Comparison of ENCODE assay signal across 20 cellular contexts in the genomic region with DNA sequence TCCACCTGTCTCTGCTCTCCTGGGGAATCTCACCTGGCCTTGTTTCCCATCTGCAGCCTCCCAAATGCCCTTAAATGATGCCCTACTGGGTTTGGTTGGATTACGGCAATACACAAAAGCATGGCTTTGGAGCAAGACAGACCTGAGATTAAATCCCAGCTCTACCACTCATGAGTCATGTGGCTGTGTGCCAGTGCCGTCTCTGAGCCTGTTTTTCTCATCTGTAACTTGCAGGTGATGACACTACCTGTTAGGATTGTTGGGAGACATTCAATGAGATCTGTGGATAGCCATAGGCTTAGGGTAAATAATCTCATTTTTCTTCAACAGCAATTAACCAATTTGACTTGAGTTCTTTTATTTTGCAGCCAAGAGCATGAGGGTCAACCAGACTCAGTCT.
"Had no signal": no experiment of that assay in that cellular context is flagged by ENCODE, and none has a peak within 500 bp of the region (broad histone marks: within the 10 kb centered on the region; RNA-seq: fewer than 3 reads in every experiment).

No MANE protein-coding gene starts in this region.

- H3K36me3 ChIP-seq: cardiac muscle cell, right lobe of liver, upper lobe of right lung had no signal

- H3K36me3 Mint-ChIP-seq: activated CD4-positive, alpha-beta memory T cell treated with anti-CD3 and anti-CD28 coated beads for 36 hours; activated naive CD4-positive, alpha-beta T cell treated with anti-CD3 and anti-CD28 coated beads, Interleukin-2, amount 10 ng/mL, durations not matched to agents 7 days and 5 days; memory B cell; stimulated activated naive B cell treated with anti-CD40 and anti-IgM and Interleukin-4, amounts not matched to agents 10 μg/mL and 1 μg/mL and 100 μg/mL, for 72 hours had no signal

- H3K27me3 ChIP-seq: cardiac muscle cell, right lobe of liver, testis, upper lobe of right lung had no signal

- H3K9me3 Mint-ChIP-seq: activated B cell treated with CpG ODN at 0.5 μM for 24 hours; activated CD4-positive, alpha-beta memory T cell treated with anti-CD3 and anti-CD28 coated beads for 36 hours had no signal

- H3K4me3 ChIP-seq: cardiac muscle cell, right lobe of liver, skin epidermis, testis, upper lobe of right lung had no signal

- H3K27me3 Mint-ChIP-seq: activated CD4-positive, alpha-beta memory T cell treated with anti-CD3 and anti-CD28 coated beads for 36 hours had no signal

- DNase-seq: activated B cell treated with CpG ODN at 0.5 μM for 24 hours; activated CD4-positive, alpha-beta memory T cell treated with anti-CD3 and anti-CD28 coated beads for 36 hours; activated CD4-positive, alpha-beta T cell treated with anti-CD3 and anti-CD28 coated beads for 36 hours; activated effector memory CD4-positive, alpha-beta T cell treated with Interleukin-2 at 50 U/mL for 16 hours; activated naive CD4-positive, alpha-beta T cell treated with anti-CD3 and anti-CD28 coated beads, Interleukin-2, amount 10 ng/mL, durations not matched to agents 7 days and 5 days; activated T-cell treated with anti-CD3 and anti-CD28 coated beads, Interleukin-2, amount 50 U/mL, for 48 hours; amygdala; glutamatergic neuron; hippocampal formation; left ventricle myocardium superior; right lobe of liver; stimulated activated naive B cell treated with anti-CD40 and anti-IgM and Interleukin-4, amounts not matched to agents 10 μg/mL and 1 μg/mL and 100 μg/mL, for 72 hours; testis; upper lobe of right lung had no signal

- H3K4me1 ChIP-seq: right lobe of liver, testis, upper lobe of right lung had no signal

- H3K4me1 Mint-ChIP-seq: activated B cell treated with CpG ODN at 0.5 μM for 24 hours; memory B cell; nephron; stimulated activated naive B cell treated with anti-CD40 and anti-IgM and Interleukin-4, amounts not matched to agents 10 μg/mL and 1 μg/mL and 100 μg/mL, for 72 hours had no signal

- H3K27ac ChIP-seq: cardiac muscle cell, parathyroid adenoma, right lobe of liver, skin epidermis, testis, upper lobe of right lung had no signal

- H3K4me3 Mint-ChIP-seq: activated B cell treated with CpG ODN at 0.5 μM for 24 hours; activated CD4-positive, alpha-beta memory T cell treated with anti-CD3 and anti-CD28 coated beads for 36 hours; activated CD4-positive, alpha-beta T cell treated with anti-CD3 and anti-CD28 coated beads for 36 hours; activated naive CD4-positive, alpha-beta T cell treated with anti-CD3 and anti-CD28 coated beads, Interleukin-2, amount 10 ng/mL, durations not matched to agents 7 days and 5 days; memory B cell; nephron; stimulated activated naive B cell treated with anti-CD40 and anti-IgM and Interleukin-4, amounts not matched to agents 10 μg/mL and 1 μg/mL and 100 μg/mL, for 72 hours; T-helper 1 cell treated with Interleukin-12 subunit alpha and Interleukin-12 subunit beta and Interleukin-4 antibody, amounts not matched to agents 30 μg/mL and 1 μg/mL, for 36 hours had no signal

- H3K9me3 ChIP-seq: right lobe of liver, testis, upper lobe of right lung had no signal

- ATAC-seq: activated CD4-positive, alpha-beta T cell treated with anti-CD3 and anti-CD28 coated beads for 36 hours; left ventricle myocardium superior; right lobe of liver; stimulated activated naive B cell treated with anti-CD40 and anti-IgM and Interleukin-4, amounts not matched to agents 10 μg/mL and 1 μg/mL and 100 μg/mL, for 72 hours; upper lobe of right lung had no signal

- H3K27ac Mint-ChIP-seq: activated B cell treated with CpG ODN at 0.5 μM for 24 hours; activated CD4-positive, alpha-beta memory T cell treated with anti-CD3 and anti-CD28 coated beads for 36 hours; activated CD4-positive, alpha-beta T cell treated with anti-CD3 and anti-CD28 coated beads for 36 hours; activated naive CD4-positive, alpha-beta T cell treated with anti-CD3 and anti-CD28 coated beads, Interleukin-2, amount 10 ng/mL, durations not matched to agents 7 days and 5 days; memory B cell; nephron; stimulated activated naive B cell treated with anti-CD40 and anti-IgM and Interleukin-4, amounts not matched to agents 10 μg/mL and 1 μg/mL and 100 μg/mL, for 72 hours; T-helper 1 cell treated with Interleukin-12 subunit alpha and Interleukin-12 subunit beta and Interleukin-4 antibody, amounts not matched to agents 30 μg/mL and 1 μg/mL, for 36 hours had no signal
